Comparison of ENCODE assay signal across 14 cellular contexts in the genomic region with DNA sequence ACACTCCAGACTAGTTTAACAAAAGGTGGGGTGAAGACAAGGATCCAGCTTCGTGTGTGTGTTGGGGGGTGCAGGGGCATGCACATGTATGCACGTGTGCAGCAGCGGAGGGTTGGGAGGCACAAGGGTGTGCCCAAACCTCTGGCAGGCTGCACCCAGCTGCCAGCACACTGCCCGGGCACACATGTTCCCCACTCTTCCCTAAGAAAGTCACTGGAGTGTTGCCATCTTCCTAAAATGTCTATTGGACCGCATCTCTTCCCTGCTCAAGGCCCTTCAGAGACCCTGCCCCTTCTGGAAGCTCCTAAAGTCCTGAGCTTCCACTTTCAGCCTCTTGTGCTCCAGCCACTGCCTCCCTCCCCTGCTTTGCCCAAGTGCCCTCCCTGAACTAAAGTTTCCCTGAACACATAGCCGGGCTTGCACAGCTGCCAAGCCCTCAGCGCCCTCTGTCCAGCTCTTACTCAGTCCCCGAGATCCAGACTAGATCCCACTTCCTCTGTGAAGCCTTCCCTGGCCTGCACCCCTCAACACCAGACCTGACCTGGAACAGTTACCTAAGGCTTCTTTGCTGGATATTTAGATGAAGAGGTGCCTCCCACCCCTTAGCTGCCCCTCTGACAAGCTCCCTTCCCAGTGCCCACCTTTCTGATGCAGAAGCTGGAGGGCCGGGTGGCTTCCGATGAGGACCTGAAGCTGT. TPM values are rescaled to one million over a fixed set of nuclear protein-coding genes. Genes with fewer than 3 reads are reported as not detected.
DNase-seq lines count a peak whose midpoint lies in the region; ATAC-seq, FAIRE-seq and TF ChIP-seq lines count a peak whose summit lies in the region.
"Had no signal": no experiment of that assay in that cellular context is flagged by ENCODE, and none has a peak within 500 bp of the region (broad histone marks: within the 10 kb centered on the region; RNA-seq: fewer than 3 reads in every experiment).

No MANE protein-coding gene starts in this region.

- no peak for FAIRE-seq in A549 (lab: Jason Lieb, UNC)

- H3K4me2 ChIP-seq in A549 = no peak overlapping the region
- no peak overlapping the region for H3K4me2 ChIP-seq in SK-N-SH

- TF ChIP-seq RAD21 in A549 (conservative IDR thresholded peaks at IDR 0.05 in 1 of 2, IDR thresholded peaks at IDR 0.05 in 1 of 2) = no peak
- TF ChIP-seq RAD21 in SK-N-SH (IDR thresholded peaks at IDR 0.05; ENCODE audit: low read length) = no peak

- H3K27me3 Mint-ChIP-seq in immature natural killer cell (ENCODE audit: low read depth in 3 of 3) = peaks cover 5 to 12% (median 12%) of the 10 kb centered on the region in 3 donors

- H3K36me3 ChIP-seq in SK-N-SH (replicated peaks in 1 of 2; ENCODE audit: control insufficient read depth in 1 of 2, insufficient read depth in 2 of 2, low read length in 1 of 2) = peaks cover 44 to 55% of the 10 kb centered on the region in 2 experiments

- H3K9me3 Mint-ChIP-seq in immature natural killer cell = no peaks in the 10 kb centered on the region
- H3K9me3 Mint-ChIP-seq: nephron had no signal

- no peak overlapping the region for H3K9ac ChIP-seq in SK-N-SH

- H3K9me3 ChIP-seq in A549 = no peaks in the 10 kb centered on the region
- H3K9me3 ChIP-seq in SK-N-SH = no peaks in the 10 kb centered on the region

- DNase-seq in A549 (ENCODE audit: low read depth in 1 of 2, low spot score in 1 of 2) (no peak), SK-N-SH (peak; percentile 27), immature natural killer cell (no peak), 8988T (no peak), D341Med (ENCODE audit: low spot score) (no peak)
- DNase-seq: activated gamma-delta T cell, foreskin melanocyte, MM.1S, SIG-M5 had no signal

- TF ChIP-seq CTCF in A549 (IDR thresholded peaks at IDR 0.05) = no peak
- no peak for TF ChIP-seq CTCF in SK-N-SH (IDR thresholded peaks at IDR 0.05)

- H3K79me2 ChIP-seq in SK-N-SH (ENCODE audit: insufficient read depth) = peaks cover 35% of the 10 kb centered on the region

- H3K4me1 Mint-ChIP-seq in immature natural killer cell = peaks cover 38 to 43% of the 10 kb centered on the region in 2 donors

- POLR2A ChIA-PET in A549 (lab: Yijun Ruan, JAX) = interaction anchor here (0.7 to 1.3 kb wide), 3 partner anchors 9 to 38 kb away, joined by 3 to 7 read pairs (median 4); a partner anchor contains a TSS
- POLR2A ChIA-PET in SK-N-SH (lab: Yijun Ruan, JAX) = interaction anchor here (0.8 to 2.1 kb wide), 10 partner anchors 8 to 140 kb away, joined by 3 to 14 read pairs (median 4); a partner anchor contains a TSS

- peaks cover 65% of the 10 kb centered on the region for H3F3A ChIP-seq in SK-N-SH (replicated peaks; ENCODE audit: insufficient read depth)

- no peak overlapping the region for H2AFZ ChIP-seq in SK-N-SH (ENCODE audit: low read depth)

- ATAC-seq in A549 = peak in 1 of 2 experiments; percentile 4; a peak in 3 of 6 replicates
- no peak for ATAC-seq in GM19351 (IDR thresholded peaks at IDR 0.05; ENCODE audit: unreplicated experiment)
- ATAC-seq in HG02885 (IDR thresholded peaks at IDR 0.05; ENCODE audit: poor library complexity, unreplicated experiment) = no peak

- H3K9me2 ChIP-seq in SK-N-SH = no peaks in the 10 kb centered on the region

- TF ChIP-seq POLR2A in A549 (IDR thresholded peaks at IDR 0.05; ENCODE audit: low read length) (no peak), GM15510 (IDR thresholded peaks at IDR 0.05; ENCODE audit: borderline replicate concordance, extremely low read depth, insufficient read length) (peak; percentile 16)

- TF ChIP-seq EP300 in A549 (IDR thresholded peaks at IDR 0.05) (no peak), SK-N-SH (IDR thresholded peaks at IDR 0.05; ENCODE audit: borderline replicate concordance in 1 of 2, low read depth in 1 of 2, low read length in 1 of 2) (no peak)

- H3K27me3 ChIP-seq in SK-N-SH (ENCODE audit: insufficient read depth) = no peaks in the 10 kb centered on the region

- H3K4me3 Mint-ChIP-seq in immature natural killer cell = no peak overlapping the region

- H3K27ac Mint-ChIP-seq in immature natural killer cell = peak overlapping the region in 4 of 6 donors; percentile 34 to 65 (median 50)
- H3K27ac Mint-ChIP-seq: nephron had no signal

- no peak overlapping the region for H3K27ac ChIP-seq in A549
- H3K27ac ChIP-seq in SK-N-SH (ENCODE audit: low read depth in 2 of 2, low read length in 1 of 2) = no peak overlapping the region
- H3K27ac ChIP-seq: C4-2B had no signal

- H3K4me3 ChIP-seq in A549 = no peak overlapping the region
- no peak overlapping the region for H3K4me3 ChIP-seq in SK-N-SH (ENCODE audit: low read depth in 2 of 2, low read length in 1 of 2)

- H3K4me1 ChIP-seq in A549 (peaks cover 23% of the 10 kb centered on the region), SK-N-SH (ENCODE audit: control insufficient read depth in 1 of 2, insufficient read depth in 2 of 2, low read depth in 1 of 2, low read length in 1 of 2) (peaks cover 0 to 20% of the 10 kb centered on the region in 2 experiments; a peak in 2 of 4 replicates)

- H3K36me3 Mint-ChIP-seq in immature natural killer cell = peaks cover 24 to 41% (median 25%) of the 10 kb centered on the region in 3 donors

- CTCF ChIA-PET in A549 (lab: Yijun Ruan, JAX) (interaction anchor here (0.6 to 7.5 kb wide), 17 partner anchors 8 to 506 kb away, joined by 3 to 45 read pairs (median 4); a partner anchor contains a TSS), SK-N-SH (lab: Yijun Ruan, JAX) (interaction anchor here (0.7 to 5.3 kb wide), 15 partner anchors 8 to 199 kb away, joined by 3 to 30 read pairs (median 5); a partner anchor contains a TSS)

- peaks cover 50% of the 10 kb centered on the region for H4K20me1 ChIP-seq in SK-N-SH (ENCODE audit: insufficient read depth)

- WGBS in A549 (ENCODE audit: missing lambda C conversion rate) = 90% methylated on average over 8 of the region's 10 CpGs
- WGBS in SK-N-SH (ENCODE audit: low lambda C conversion rate) = 94% methylated on average over 6 of the region's 10 CpGs

TF ChIP-seq in SK-N-SH, 30 proteins besides CTCF, POLR2A, EP300 and RAD21 (continues in another document):
- TF ChIP-seq SMC3 (IDR thresholded peaks at IDR 0.05; ENCODE audit: low read depth, low read length) = no peak

RNA-seq across cellular contexts. Expression of a gene that starts 6.0 kb away (rescaled TPM):
- polyA plus RNA-seq in A549 (2011; rRNA removed) (1,346 and 1,591 TPM in 2 replicates), A549 (2017; fragmentation: RNase III; extraction: RNeasy Plus Mini Kit Qiagen cat#74134 plus additional on column Dnase treatment) (1,780 to 1,825 TPM (median 1,795 TPM) in 3 replicates), SK-N-SH (2012; rRNA removed) (2,761 and 4,252 TPM in 2 replicates), immature natural killer cell (1,000 to 10,000 TPM; 2,883 to 4,279 (median 3,963) TPM)
- polyA plus RNA-seq in A549 (2012; cell fraction: cytosol; rRNA removed) = 3,148 and 3,959 TPM in 2 replicates
- 2,297 and 3,054 TPM in 2 replicates for polyA plus RNA-seq in A549 (2012; cell fraction: nucleus; rRNA removed)
- 1,636 and 1,975 TPM in 2 replicates for polyA minus RNA-seq in A549 (2011; rRNA and poly(A)+ RNA removed)
- 2,515 and 2,544 TPM in 2 replicates for polyA plus RNA-seq in SK-N-SH (2012; cell fraction: cytosol; rRNA removed)
- 1,901 and 2,978 TPM in 2 replicates for polyA plus RNA-seq in SK-N-SH (2012; cell fraction: nucleus; rRNA removed)

RNA-seq across cellular contexts. Expression of a gene that starts 8.3 kb away (rescaled TPM):
- polyA plus RNA-seq in A549 (2011; rRNA removed) (27.8 and 30.5 TPM in 2 replicates), A549 (2017; fragmentation: RNase III; extraction: RNeasy Plus Mini Kit Qiagen cat#74134 plus additional on column Dnase treatment) (33.4 to 34.9 TPM (median 34.2 TPM) in 3 replicates), SK-N-SH (2012; rRNA removed) (39.7 and 58.2 TPM in 2 replicates), immature natural killer cell (10 to 100 TPM; 22.7 to 47.0 (median 32.2) TPM)
- polyA plus RNA-seq in A549 (2012; cell fraction: cytosol; rRNA removed) = 44.6 and 48.3 TPM in 2 replicates
- polyA plus RNA-seq in A549 (2012; cell fraction: nucleus; rRNA removed) = 170 and 216 TPM in 2 replicates
- 32.6 and 38.0 TPM in 2 replicates for polyA minus RNA-seq in A549 (2011; rRNA and poly(A)+ RNA removed)
- 20.4 and 26.8 TPM in 2 replicates for polyA plus RNA-seq in SK-N-SH (2012; cell fraction: cytosol; rRNA removed)
- polyA plus RNA-seq in SK-N-SH (2012; cell fraction: nucleus; rRNA removed) = 309 and 491 TPM in 2 replicates

RNA-seq across cellular contexts. Expression of a gene that starts 18.2 kb away (rescaled TPM):
- polyA plus RNA-seq in A549 (2011; rRNA removed) (not detected in 2 replicates), A549 (2017; fragmentation: RNase III; extraction: RNeasy Plus Mini Kit Qiagen cat#74134 plus additional on column Dnase treatment) (0.04 to 0.08 TPM (median 0.05 TPM) in 3 replicates), SK-N-SH (2012; rRNA removed) (0.81 and 1.0 TPM in 2 replicates), immature natural killer cell (1 to 10 TPM in 2 of 3 donors, under 1 TPM in 1; 0.30 to 1.7 (median 1.6) TPM)
- not detected in 2 replicates for polyA plus RNA-seq in A549 (2012; cell fraction: cytosol; rRNA removed)
- polyA plus RNA-seq in A549 (2012; cell fraction: nucleus; rRNA removed) = not detected in 2 replicates
- not detected in 2 replicates for polyA minus RNA-seq in A549 (2011; rRNA and poly(A)+ RNA removed)
- 0.39 and 0.58 TPM in 2 replicates for polyA plus RNA-seq in SK-N-SH (2012; cell fraction: cytosol; rRNA removed)
- polyA plus RNA-seq in SK-N-SH (2012; cell fraction: nucleus; rRNA removed) = 5.2 and 6.4 TPM in 2 replicates

RNA-seq across cellular contexts. Expression of a gene that starts 20.6 kb away (rescaled TPM):
- 0.89 and 1.3 TPM in 2 replicates for polyA plus RNA-seq in A549 (2011; rRNA removed)
- polyA plus RNA-seq in A549 (2012; cell fraction: cytosol; rRNA removed) = 1.2 and 1.4 TPM in 2 replicates
- 16.6 and 16.8 TPM in 2 replicates for polyA plus RNA-seq in A549 (2012; cell fraction: nucleus; rRNA removed)
- 0.98 to 1.5 TPM (median 1.4 TPM) in 3 replicates for polyA plus RNA-seq in A549 (2017; fragmentation: RNase III; extraction: RNeasy Plus Mini Kit Qiagen cat#74134 plus additional on column Dnase treatment)
- 1.1 and 1.4 TPM in 2 replicates for polyA minus RNA-seq in A549 (2011; rRNA and poly(A)+ RNA removed)
- polyA plus RNA-seq in SK-N-SH (2012; rRNA removed) = 194 and 203 TPM in 2 replicates
- polyA plus RNA-seq in SK-N-SH (2012; cell fraction: cytosol; rRNA removed) = 81.0 and 118 TPM in 2 replicates
- 444 and 585 TPM in 2 replicates for polyA plus RNA-seq in SK-N-SH (2012; cell fraction: nucleus; rRNA removed)
- polyA plus RNA-seq in immature natural killer cell = 1 to 10 TPM; 1.6 to 6.3 (median 3.6) TPM

RNA-seq across cellular contexts. Expression of a gene that starts 27.7 kb away (rescaled TPM):
- polyA plus RNA-seq in A549 (2011; rRNA removed) = not detected in 2 replicates
- polyA plus RNA-seq in A549 (2012; cell fraction: cytosol; rRNA removed) = 0.03 TPM in 2 replicates
- 0.07 TPM in 1 of 2 replicates, not detected in the other for polyA plus RNA-seq in A549 (2012; cell fraction: nucleus; rRNA removed)
- polyA plus RNA-seq in A549 (2017; fragmentation: RNase III; extraction: RNeasy Plus Mini Kit Qiagen cat#74134 plus additional on column Dnase treatment) = not detected in 3 replicates
- polyA minus RNA-seq in A549 (2011; rRNA and poly(A)+ RNA removed) = not detected in 2 replicates
- 0.49 and 0.68 TPM in 2 replicates for polyA plus RNA-seq in SK-N-SH (2012; rRNA removed)
- polyA plus RNA-seq in SK-N-SH (2012; cell fraction: cytosol; rRNA removed) = 0.22 and 0.29 TPM in 2 replicates
- 0.59 and 0.62 TPM in 2 replicates for polyA plus RNA-seq in SK-N-SH (2012; cell fraction: nucleus; rRNA removed)
- polyA plus RNA-seq in immature natural killer cell = 1,000 to 10,000 TPM; 2,066 to 3,052 (median 2,928) TPM
